Comparison of ENCODE assay signal across 8 cellular contexts in the genomic region with DNA sequence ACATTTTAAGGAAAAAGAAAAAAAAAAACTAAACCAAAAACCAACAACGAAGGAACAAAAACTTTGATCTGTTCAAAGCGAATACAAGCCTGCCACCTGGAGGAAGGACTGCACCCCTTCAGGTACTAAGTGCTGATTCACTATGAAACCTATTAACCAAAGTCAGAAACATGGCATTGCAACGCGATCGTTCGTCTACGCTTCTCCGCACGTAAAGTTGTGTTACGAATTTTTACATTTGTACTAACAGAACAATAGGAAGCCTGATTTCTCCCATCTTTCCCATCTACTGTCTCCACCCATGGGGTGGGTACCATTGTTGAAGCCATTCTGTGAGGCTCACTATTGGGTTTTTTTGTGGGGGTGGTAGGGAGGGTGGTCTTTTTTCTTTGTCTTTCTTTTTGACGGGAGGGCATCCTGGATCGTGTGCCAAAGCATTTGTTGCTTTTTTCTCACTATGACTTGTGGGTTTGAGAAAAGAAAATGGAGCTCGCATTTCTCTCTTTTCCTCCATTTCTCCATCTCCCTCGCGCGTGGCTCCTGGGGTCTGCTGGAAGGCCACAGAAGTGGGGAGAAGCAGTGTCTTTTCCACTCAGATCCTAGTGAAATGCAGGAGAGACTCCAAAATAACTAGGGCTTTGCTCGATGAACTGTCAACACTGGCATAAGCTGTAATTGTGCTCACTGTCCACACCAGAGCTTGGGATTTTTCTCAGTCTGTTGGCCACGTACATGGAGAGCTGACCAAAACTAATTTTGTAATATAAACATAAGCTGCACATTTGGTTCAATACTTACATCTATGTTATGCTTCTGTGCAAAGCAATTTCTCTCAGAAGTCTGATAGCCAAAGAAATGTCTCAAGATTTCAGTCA.
DNase-seq lines count a peak whose midpoint lies in the region; ATAC-seq and TF ChIP-seq lines count a peak whose summit lies in the region.

No MANE protein-coding gene starts in this region.

- DNase-seq in CD8-positive, alpha-beta T cell = peak in 3 of 7 experiments; percentile 19 to 27 (median 21)
- DNase-seq in NCI-H2227 treated with DMSO at 0.1 percent for 48 hours (lab: John Stamatoyannopoulos, UW) (peak; percentile 18), foreskin melanocyte (peak; percentile 35), trophoblast cell (peak; percentile 33 to 75)
- DNase-seq in activated CD4-positive, alpha-beta memory T cell treated with anti-CD3 and anti-CD28 coated beads, Interleukin-2, amount 10 ng/mL, durations not matched to agents 7 days and 5 days = peak; percentile 41
- DNase-seq in activated CD8-positive, alpha-beta memory T cell treated with anti-CD3 and anti-CD28 coated beads for 24 hours = no peak

- H4K12ac ChIP-seq in trophoblast cell (ENCODE audit: low read depth, low read length) = no peak overlapping the region

- peaks cover 6% of the 10 kb centered on the region for H3K27me3 Mint-ChIP-seq in CD8-positive, alpha-beta T cell (ENCODE audit: low read depth)
- peaks cover 35% of the 10 kb centered on the region for H3K27me3 Mint-ChIP-seq in activated CD4-positive, alpha-beta memory T cell treated with anti-CD3 and anti-CD28 coated beads, Interleukin-2, amount 10 ng/mL, durations not matched to agents 7 days and 5 days

- H3K79me1 ChIP-seq in trophoblast cell (ENCODE audit: low read length) = no peaks in the 10 kb centered on the region

- H3K9me3 ChIP-seq in CD8-positive, alpha-beta T cell (ENCODE audit: low read length) = no peaks in the 10 kb centered on the region
- no peaks in the 10 kb centered on the region for H3K9me3 ChIP-seq in trophoblast cell (ENCODE audit: insufficient read depth, low read depth, low read length)

- no peaks in the 10 kb centered on the region for H3K9me3 Mint-ChIP-seq in CD8-positive, alpha-beta T cell
- no peaks in the 10 kb centered on the region for H3K9me3 Mint-ChIP-seq in activated CD4-positive, alpha-beta memory T cell treated with anti-CD3 and anti-CD28 coated beads, Interleukin-2, amount 10 ng/mL, durations not matched to agents 7 days and 5 days

- no peak overlapping the region for H3K4me3 Mint-ChIP-seq in CD8-positive, alpha-beta T cell
- H3K4me3 Mint-ChIP-seq in activated CD4-positive, alpha-beta memory T cell treated with anti-CD3 and anti-CD28 coated beads, Interleukin-2, amount 10 ng/mL, durations not matched to agents 7 days and 5 days = no peak overlapping the region

- POLR2A ChIA-PET in CD8-positive, alpha-beta T cell (lab: Charles Lee) = no interaction called here
- POLR2A ChIA-PET in activated CD4-positive, alpha-beta memory T cell treated with anti-CD3 and anti-CD28 coated beads, Interleukin-2, amount 10 ng/mL, durations not matched to agents 7 days and 5 days (lab: Charles Lee) = no interaction called here

- H4K91ac ChIP-seq in trophoblast cell (ENCODE audit: low read depth, low read length) = no peak overlapping the region

- H3K27ac Mint-ChIP-seq in CD8-positive, alpha-beta T cell = no peak overlapping the region
- H3K27ac Mint-ChIP-seq in activated CD4-positive, alpha-beta memory T cell treated with anti-CD3 and anti-CD28 coated beads, Interleukin-2, amount 10 ng/mL, durations not matched to agents 7 days and 5 days = no peak overlapping the region

- intact Hi-C loops in CD8-positive, alpha-beta T cell (cut with DNase I, micrococcal nuclease) = loop anchor here in 1 of 2 experiments (1.0 to 5.0 kb wide), 2 partner anchors 668 to 1063 kb away; no protein-coding TSS in a partner anchor

- peaks cover 5% of the 10 kb centered on the region for H3K4me1 Mint-ChIP-seq in CD8-positive, alpha-beta T cell (ENCODE audit: low read depth)
- peaks cover 8% of the 10 kb centered on the region for H3K4me1 Mint-ChIP-seq in activated CD4-positive, alpha-beta memory T cell treated with anti-CD3 and anti-CD28 coated beads, Interleukin-2, amount 10 ng/mL, durations not matched to agents 7 days and 5 days

- WGBS in trophoblast cell (ENCODE audit: extremely low coverage, insufficient coverage, insufficient read length) = no CpG with 5 or more reads among the region's 18 CpGs

- H4K8ac ChIP-seq in trophoblast cell (ENCODE audit: low read depth, low read length) = no peak overlapping the region

- H3K14ac ChIP-seq in trophoblast cell (ENCODE audit: low read length) = no peak overlapping the region

- H2BK5ac ChIP-seq in trophoblast cell (ENCODE audit: low read depth, low read length, poor library complexity) = no peak overlapping the region

- CTCF ChIA-PET in CD8-positive, alpha-beta T cell (lab: Charles Lee) = interaction anchor here (0.8 to 1.3 kb wide), 3 partner anchors 12 to 668 kb away, joined by 3 read pairs; no protein-coding TSS in a partner anchor
- CTCF ChIA-PET in activated CD4-positive, alpha-beta memory T cell treated with anti-CD3 and anti-CD28 coated beads, Interleukin-2, amount 10 ng/mL, durations not matched to agents 7 days and 5 days (lab: Charles Lee) = interaction anchor here (0.7 to 1.0 kb wide), 2 partner anchors 12 to 669 kb away, joined by 3 to 4 read pairs; no protein-coding TSS in a partner anchor

- no peak overlapping the region for H3K23ac ChIP-seq in trophoblast cell (ENCODE audit: low read length)

- H3K9ac ChIP-seq in trophoblast cell (ENCODE audit: low read length) = no peak overlapping the region

- H3K4ac ChIP-seq in trophoblast cell (ENCODE audit: low read depth, low read length) = no peak overlapping the region

- H3K36me3 Mint-ChIP-seq in CD8-positive, alpha-beta T cell = no peaks in the 10 kb centered on the region
- H3K36me3 Mint-ChIP-seq in activated CD4-positive, alpha-beta memory T cell treated with anti-CD3 and anti-CD28 coated beads, Interleukin-2, amount 10 ng/mL, durations not matched to agents 7 days and 5 days (ENCODE audit: low read depth) = no peaks in the 10 kb centered on the region

- H2AK5ac ChIP-seq in trophoblast cell (ENCODE audit: low read length) = no peak overlapping the region

- peak; percentile 55 for TF ChIP-seq CTCF in CD8-positive, alpha-beta T cell (IDR thresholded peaks at IDR 0.05)

- H3K4me1 ChIP-seq in CD8-positive, alpha-beta T cell (ENCODE audit: insufficient read depth, low read length) = no peaks in the 10 kb centered on the region
- no peaks in the 10 kb centered on the region for H3K4me1 ChIP-seq in trophoblast cell (ENCODE audit: control insufficient read depth in 1 of 2, insufficient read depth in 2 of 2, low read length in 2 of 2)

- no peak overlapping the region for H2AFZ ChIP-seq in trophoblast cell (ENCODE audit: insufficient read depth, low read length, poor library complexity)

- H3K4me3 ChIP-seq in CD8-positive, alpha-beta T cell (ENCODE audit: low read depth, low read length) = no peak overlapping the region
- no peak overlapping the region for H3K4me3 ChIP-seq in trophoblast cell (ENCODE audit: low read depth, low read length)

- no peak overlapping the region for H2BK12ac ChIP-seq in trophoblast cell (ENCODE audit: low read length)

- H3K18ac ChIP-seq in trophoblast cell (ENCODE audit: low read length) = no peak overlapping the region

- peak; percentile 34 for ATAC-seq in CD8-positive, alpha-beta T cell
- ATAC-seq in GM18511 (IDR thresholded peaks at IDR 0.05; ENCODE audit: unreplicated experiment) (peak; percentile 91), HG02981 (IDR thresholded peaks at IDR 0.05; ENCODE audit: unreplicated experiment) (peak; percentile 90)

- H3K27me3 ChIP-seq in CD8-positive, alpha-beta T cell (ENCODE audit: insufficient read depth, low read length) = no peaks in the 10 kb centered on the region
- H3K27me3 ChIP-seq in trophoblast cell (ENCODE audit: insufficient read depth, low read length) = no peaks in the 10 kb centered on the region

- H3K36me3 ChIP-seq in CD8-positive, alpha-beta T cell (ENCODE audit: insufficient read depth, low read length) = no peaks in the 10 kb centered on the region
- no peaks in the 10 kb centered on the region for H3K36me3 ChIP-seq in trophoblast cell (ENCODE audit: control insufficient read depth in 1 of 2, insufficient read depth in 2 of 2, low read length in 2 of 2)

- H3K4me2 ChIP-seq in trophoblast cell (ENCODE audit: low read length) = peak overlapping the region; percentile 52

- H2BK120ac ChIP-seq in trophoblast cell (ENCODE audit: insufficient read depth, low read length, poor library complexity) = no peak overlapping the region

- H3K27ac ChIP-seq in CD8-positive, alpha-beta T cell (ENCODE audit: low read depth, low read length) = no peak overlapping the region
- H3K27ac ChIP-seq in trophoblast cell (ENCODE audit: low read depth, low read length) = no peak overlapping the region

- H3K79me2 ChIP-seq in trophoblast cell (ENCODE audit: control insufficient read depth, insufficient read depth, low read length, poor library complexity) = no peaks in the 10 kb centered on the region

Comparison
In these comparisons a context has a peak if more than half of its experiments do, and no peak if none do; other contexts are left out.
1. ATAC-seq: peak in every context shown above with its lines; median percentile 91 in GM18511; 90 in HG02981; 34 in CD8-positive, alpha-beta T cell.